13 cellular contexts compared by ENCODE assay signal in the genomic region with DNA sequence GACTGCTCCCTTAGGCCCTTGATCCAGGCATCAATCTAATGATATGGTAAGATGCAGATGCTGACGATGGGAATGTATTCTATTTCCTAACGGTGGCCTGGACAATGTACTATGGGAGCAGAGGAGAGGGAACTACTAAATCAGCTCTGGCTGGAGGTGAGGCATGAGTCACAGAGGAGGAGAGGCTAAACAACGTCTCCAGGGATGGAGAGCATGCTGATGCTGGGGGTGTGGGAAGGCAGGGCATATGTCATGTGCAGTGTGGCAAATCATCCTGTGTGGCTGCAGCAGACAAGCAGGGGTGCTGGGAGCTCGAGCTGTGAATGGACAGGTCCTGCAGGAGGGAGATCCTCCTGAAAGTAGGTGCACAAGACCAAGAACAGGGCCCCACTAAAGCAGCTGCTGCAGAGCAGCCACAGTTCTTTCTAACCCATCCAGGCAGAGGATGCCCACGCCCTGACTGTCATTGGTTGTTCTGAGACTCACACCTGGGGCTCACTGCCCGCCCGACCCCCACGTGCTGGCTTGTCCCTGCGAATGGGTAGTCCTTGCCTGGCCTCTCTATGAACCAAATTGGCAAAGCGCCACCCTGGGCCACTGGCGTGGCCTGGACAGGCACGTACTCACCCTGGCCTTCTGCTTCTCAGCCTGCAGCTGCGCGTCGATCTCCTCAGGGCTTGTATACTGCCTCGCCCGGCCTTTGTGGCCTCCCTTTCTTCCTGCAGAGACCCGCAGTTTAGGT. TPM values are rescaled to one million over a fixed set of nuclear protein-coding genes. Genes with fewer than 3 reads are reported as not detected.
DNase-seq lines count a peak whose midpoint lies in the region; ATAC-seq and TF ChIP-seq lines count a peak whose summit lies in the region.
"Had no signal": no experiment of that assay in that cellular context is flagged by ENCODE, and none has a peak within 500 bp of the region (broad histone marks: within the 10 kb centered on the region; RNA-seq: fewer than 3 reads in every experiment).

No MANE protein-coding gene starts in this region.

- H3K27me3 Mint-ChIP-seq in Caco-2 (ENCODE audit: insufficient read depth, unreplicated experiment) = no peaks in the 10 kb centered on the region
- H3K27me3 Mint-ChIP-seq in chondrocyte (ENCODE audit: low read depth) = no peaks in the 10 kb centered on the region
- H3K27me3 Mint-ChIP-seq in neural crest cell (ENCODE audit: low read depth) = no peaks in the 10 kb centered on the region

- H3K9me3 Mint-ChIP-seq in Caco-2 (ENCODE audit: unreplicated experiment) (no peaks in the 10 kb centered on the region), chondrocyte (ENCODE audit: low read depth) (no peaks in the 10 kb centered on the region), neural crest cell (no peaks in the 10 kb centered on the region)

- H3K9me3 ChIP-seq in Caco-2 (no peaks in the 10 kb centered on the region), gastroesophageal sphincter (no peaks in the 10 kb centered on the region)
- H3K9me3 ChIP-seq: HAP-1, testis had no signal

- H3K27ac ChIP-seq in gastroesophageal sphincter = no peak overlapping the region
- H3K27ac ChIP-seq: testis had no signal

- peaks cover 9% of the 10 kb centered on the region for H3K4me1 ChIP-seq in Caco-2
- peaks cover 3 to 44% (median 14%) of the 10 kb centered on the region in 3 donors for H3K4me1 ChIP-seq in gastroesophageal sphincter

- ATAC-seq in GM18519 (IDR thresholded peaks at IDR 0.05; ENCODE audit: low FRiP score, unreplicated experiment) (no peak), gastroesophageal sphincter (no peak)

- H3K4me1 Mint-ChIP-seq in Caco-2 (ENCODE audit: low read depth, unreplicated experiment) (peaks cover 15% of the 10 kb centered on the region), chondrocyte (ENCODE audit: low read depth) (peaks cover 26% of the 10 kb centered on the region), neural crest cell (peaks cover 24% of the 10 kb centered on the region)

- no peak for TF ChIP-seq EP300 in gastroesophageal sphincter (IDR thresholded peaks at IDR 0.05)

- CTCF ChIA-PET in Caco-2 (lab: Charles Lee) = no interaction called here

- 30% methylated on average over 2 of the region's 18 CpGs; no CpG with 5 or more reads in 1 of the 2 donors for WGBS in gastroesophageal sphincter (ENCODE audit: low coverage in 1 of 2), 2 donors

- no peak overlapping the region for H3K4me3 ChIP-seq in Caco-2 (ENCODE audit: low read depth, low read length)
- H3K4me3 ChIP-seq in gastroesophageal sphincter = no peak overlapping the region
- H3K4me3 ChIP-seq: HAP-1, testis had no signal

- DNase-seq in Caco-2 (no peak), LHCN-M2 (ENCODE audit: low read depth) (peak; percentile 70), chondrocyte (ENCODE audit: low spot score) (no peak), neural crest cell (ENCODE audit: low read depth, low spot score) (no peak)
- no peak for DNase-seq in stimulated activated CD4-positive, alpha-beta T cell treated with anti-CD3 and anti-CD28 coated beads, Interleukin-12 subunit alpha, Interleukin-12 subunit beta, amount 100 ng/mL, for 4 hours
- DNase-seq: activated CD8-positive, alpha-beta memory T cell treated with anti-CD3 and anti-CD28 coated beads, Interleukin-2, amount 50 U/mL, for 48 hours; mesendoderm; NCI-H1436; NCI-H510A; testis had no signal

- TF ChIP-seq CTCF in Caco-2 (IDR thresholded peaks at IDR 0.05; ENCODE audit: insufficient read depth in 1 of 2, low read depth in 1 of 2, low read length in 1 of 2, severe bottlenecking in 1 of 2, unreplicated experiment in 1 of 2) (no peak), chondrocyte (IDR thresholded peaks at IDR 0.05) (no peak), neural crest cell (conservative IDR thresholded peaks at IDR 0.05) (no peak), gastroesophageal sphincter (IDR thresholded peaks at IDR 0.05) (no peak)

- peaks cover 78% of the 10 kb centered on the region for H3K36me3 Mint-ChIP-seq in Caco-2 (ENCODE audit: insufficient read depth, unreplicated experiment)
- H3K36me3 Mint-ChIP-seq in chondrocyte (ENCODE audit: low read depth) = peaks cover 16% of the 10 kb centered on the region
- peaks cover 16% of the 10 kb centered on the region for H3K36me3 Mint-ChIP-seq in neural crest cell (ENCODE audit: low read depth)

- POLR2A ChIA-PET in Caco-2 (lab: Charles Lee) = no interaction called here

- no TSS peak for BruUV-seq in Caco-2 (replicated peaks; lab: Mats Ljungman, UMichigan)

- H3K27me3 ChIP-seq in Caco-2 (replicated peaks; ENCODE audit: control insufficient read depth, insufficient read depth, low read length) (no peaks in the 10 kb centered on the region), gastroesophageal sphincter (no peaks in the 10 kb centered on the region)
- H3K27me3 ChIP-seq: testis had no signal

- H3K27ac Mint-ChIP-seq in Caco-2 (ENCODE audit: unreplicated experiment) (peak overlapping the region; percentile 68), chondrocyte (ENCODE audit: unreplicated experiment) (peak overlapping the region; percentile 3), neural crest cell (ENCODE audit: unreplicated experiment) (peak overlapping the region; percentile 91)

- H3K4me3 Mint-ChIP-seq in Caco-2 (ENCODE audit: unreplicated experiment) = no peak overlapping the region
- H3K4me3 Mint-ChIP-seq in chondrocyte (ENCODE audit: unreplicated experiment) = no peak overlapping the region
- H3K4me3 Mint-ChIP-seq in neural crest cell = peak overlapping the region; percentile 73

- TF ChIP-seq POLR2A in gastroesophageal sphincter (IDR thresholded peaks at IDR 0.05) = no peak

- intact Hi-C loops in Caco-2 (cut with micrococcal nuclease; ENCODE audit: unreplicated experiment) = no loop called here

- H3K36me3 ChIP-seq in Caco-2 (ENCODE audit: control insufficient read depth, insufficient read depth, low read length) = peaks cover 11% of the 10 kb centered on the region
- H3K36me3 ChIP-seq in gastroesophageal sphincter = peaks cover 0 to 57% of the 10 kb centered on the region in 2 donors

RNA-seq across cellular contexts. Expression of a gene that starts 4.0 kb away (rescaled TPM):
- total RNA-seq in Caco-2 (2022) (180 and 191 TPM in 2 replicates), LHCN-M2 (2014; rRNA removed) (233 and 265 TPM in 2 replicates), chondrocyte (91.2 to 101 TPM (median 92.2 TPM) in 3 replicates), neural crest cell (146 and 155 TPM in 2 replicates), gastroesophageal sphincter (100 to 1,000 TPM in 3 of 4 donors, 10 to 100 TPM in 1; 91.7 to 155 (median 123) TPM)
- 260 TPM for polyA plus RNA-seq in LHCN-M2 (2012)

RNA-seq across cellular contexts. Expression of a gene that starts 4.4 kb away (rescaled TPM):
- total RNA-seq in Caco-2 (2022) (199 and 220 TPM in 2 replicates), LHCN-M2 (2014; rRNA removed) (128 and 139 TPM in 2 replicates), chondrocyte (88.3 to 120 TPM (median 108 TPM) in 3 replicates), neural crest cell (107 and 108 TPM in 2 replicates), gastroesophageal sphincter (10 to 100 TPM; 47.3 to 73.4 (median 70.0) TPM)
- 118 TPM for polyA plus RNA-seq in LHCN-M2 (2012)

RNA-seq across cellular contexts. Expression of a gene that starts 29.9 kb away (rescaled TPM):
- total RNA-seq in Caco-2 (2022) (128 and 135 TPM in 2 replicates), LHCN-M2 (2014; rRNA removed) (487 and 807 TPM in 2 replicates), chondrocyte (120 to 134 TPM (median 130 TPM) in 3 replicates), neural crest cell (67.7 and 71.6 TPM in 2 replicates), gastroesophageal sphincter (100 to 1,000 TPM in 3 of 4 donors, 10 to 100 TPM in 1; 69.9 to 158 (median 138) TPM)
- polyA plus RNA-seq in LHCN-M2 (2012) = 567 TPM

RNA-seq across cellular contexts. Expression of a gene that starts 34.2 kb away (rescaled TPM):
- 59.6 TPM in 2 replicates for total RNA-seq in Caco-2 (2022)
- total RNA-seq in LHCN-M2 (2014; rRNA removed) = 15.0 and 19.2 TPM in 2 replicates
- polyA plus RNA-seq in LHCN-M2 (2012) = 5.8 TPM
- 4.4 to 5.8 TPM (median 5.4 TPM) in 3 replicates for total RNA-seq in chondrocyte
- total RNA-seq in neural crest cell = 9.7 and 11.1 TPM in 2 replicates
- total RNA-seq in gastroesophageal sphincter = 10 to 100 TPM in 1 of 4 donors, 1 to 10 TPM in 3; 6.2 to 10.8 (median 7.3) TPM

RNA-seq across cellular contexts. Expression of a gene that starts 34.3 kb away (rescaled TPM):
- total RNA-seq in Caco-2 (2022) (133 and 158 TPM in 2 replicates), LHCN-M2 (2014; rRNA removed) (69.6 and 75.0 TPM in 2 replicates), chondrocyte (25.4 to 36.6 TPM (median 29.0 TPM) in 3 replicates), neural crest cell (111 and 117 TPM in 2 replicates), gastroesophageal sphincter (10 to 100 TPM; 13.6 to 34.6 (median 23.0) TPM)
- polyA plus RNA-seq in LHCN-M2 (2012) = 47.0 TPM

Comparison
In these comparisons a context has a peak if more than half of its experiments do, and no peak if none do; other contexts are left out.
1. H3K27ac Mint-ChIP-seq: peak in every context shown above with its lines; median percentile 91 in neural crest cell; 68 in Caco-2; 3 in chondrocyte.